In genomic region chr9:122212473-122213004, GRCh38 we compare ENCODE assay signal across 23 cellular contexts. TPM values are rescaled to one million over a fixed set of nuclear protein-coding genes. Genes with fewer than 3 reads are reported as not detected.
DNase-seq lines count a peak whose midpoint lies in the region; ATAC-seq and TF ChIP-seq lines count a peak whose summit lies in the region.
"Had no signal": no experiment of that assay in that cellular context is flagged by ENCODE, and none has a peak within 500 bp of the region (broad histone marks: within the 10 kb centered on the region; RNA-seq: fewer than 3 reads in every experiment).

No MANE protein-coding gene starts in this region.

- no peaks in the 10 kb centered on the region for H4K20me1 ChIP-seq in GM23338 (replicated peaks; ENCODE audit: insufficient read depth)
- no peaks in the 10 kb centered on the region for H4K20me1 ChIP-seq in SK-N-SH (ENCODE audit: insufficient read depth)

- TF ChIP-seq POLR2A in body of pancreas (IDR thresholded peaks at IDR 0.05): no peak

- H3K79me2 ChIP-seq in GM23338 (replicated peaks; ENCODE audit: insufficient read depth) (no peaks in the 10 kb centered on the region), SK-N-SH (ENCODE audit: insufficient read depth) (no peaks in the 10 kb centered on the region)
- H3K79me2 ChIP-seq: hepatocyte had no signal

- H3K36me3 Mint-ChIP-seq in T-helper 2 cell treated with Interferon-gamma antibody and Interleukin-4, amounts not matched to agents 5 μg/mL and 100 μg/mL, for 36 hours (ENCODE audit: low read depth): no peaks in the 10 kb centered on the region
- H3K36me3 Mint-ChIP-seq in GM23338 (ENCODE audit: low read depth): no peaks in the 10 kb centered on the region; the same call in 2 of the 3 replicates
- H3K36me3 Mint-ChIP-seq in activated naive CD8-positive, alpha-beta T cell treated with anti-CD3 and anti-CD28 coated beads, Interleukin-2, amount 10 ng/mL, durations not matched to agents 7 days and 5 days: no peaks in the 10 kb centered on the region
- no peaks in the 10 kb centered on the region for H3K36me3 Mint-ChIP-seq in nephron progenitor cell (ENCODE audit: low read depth)
- H3K36me3 Mint-ChIP-seq in mesothelial cell of epicardium: no peaks in the 10 kb centered on the region

- H3K36me3 ChIP-seq in GM23338 (ENCODE audit: insufficient read depth): no peaks in the 10 kb centered on the region
- no peaks in the 10 kb centered on the region for H3K36me3 ChIP-seq in SK-N-SH (replicated peaks in 1 of 2; ENCODE audit: control insufficient read depth in 1 of 2, insufficient read depth in 2 of 2, low read length in 1 of 2)
- no peaks in the 10 kb centered on the region for H3K36me3 ChIP-seq in body of pancreas (replicated peaks in 1 of 2; ENCODE audit: insufficient read depth in 1 of 2, low read depth in 2 of 2)

- H2AFZ ChIP-seq in GM23338: no peak overlapping the region
- H2AFZ ChIP-seq in SK-N-SH (ENCODE audit: low read depth): no peak overlapping the region
- H2AFZ ChIP-seq: hepatocyte had no signal

- DNase-seq in T-helper 2 cell treated with Interferon-gamma antibody and Interleukin-4, amounts not matched to agents 5 μg/mL and 100 μg/mL, for 36 hours (ENCODE audit: low spot score): no peak
- DNase-seq in T-helper 2 cell: no peak
- DNase-seq in GM23338 (ENCODE audit: low spot score): no peak
- DNase-seq in activated naive CD8-positive, alpha-beta T cell treated with anti-CD3 and anti-CD28 coated beads, Interleukin-2, amount 10 ng/mL, durations not matched to agents 7 days and 5 days: no peak
- no peak for DNase-seq in nephron progenitor cell
- no peak for DNase-seq in SK-N-SH
- no peak for DNase-seq in body of pancreas
- DNase-seq in mesothelial cell of epicardium (ENCODE audit: low spot score in 2 of 2, unreplicated experiment in 2 of 2): no peak
- DNase-seq: activated CD4-positive, CD25-positive, alpha-beta regulatory T cell treated with anti-CD3 and anti-CD28 coated beads, Interleukin-2, amount 50 U/mL, for 72 hours; amniotic stem cell; effector memory CD4-positive, alpha-beta T cell; Kasumi-1; NCI-H2171 treated with DMSO at 0.1 percent for 48 hours; retina; RPMI8226; stimulated activated CD4-positive, alpha-beta T cell treated with anti-CD3 and anti-CD28 coated beads, Interleukin-15, amount 100 ng/mL, for 24 hours; stimulated activated naive CD4-positive, alpha-beta T cell treated with Interleukin-2 at 50 U/mL for 16 hours had no signal

- H3K27me3 ChIP-seq in GM23338 (ENCODE audit: insufficient read depth): peaks cover 68% of the 10 kb centered on the region
- H3K27me3 ChIP-seq in SK-N-SH (ENCODE audit: insufficient read depth): peaks cover 85% of the 10 kb centered on the region
- H3K27me3 ChIP-seq in body of pancreas: peaks cover 0 to 11% of the 10 kb centered on the region in 2 donors

- H3K9me3 ChIP-seq in SK-N-SH: no peaks in the 10 kb centered on the region
- H3K9me3 ChIP-seq in body of pancreas: no peaks in the 10 kb centered on the region

- no peaks in the 10 kb centered on the region for H3K9me3 Mint-ChIP-seq in T-helper 2 cell treated with Interferon-gamma antibody and Interleukin-4, amounts not matched to agents 5 μg/mL and 100 μg/mL, for 36 hours
- no peaks in the 10 kb centered on the region; the same call in none of the 3 replicates for H3K9me3 Mint-ChIP-seq in GM23338
- H3K9me3 Mint-ChIP-seq in activated naive CD8-positive, alpha-beta T cell treated with anti-CD3 and anti-CD28 coated beads, Interleukin-2, amount 10 ng/mL, durations not matched to agents 7 days and 5 days: no peaks in the 10 kb centered on the region
- peaks cover 7% of the 10 kb centered on the region for H3K9me3 Mint-ChIP-seq in nephron progenitor cell
- H3K9me3 Mint-ChIP-seq in mesothelial cell of epicardium: no peaks in the 10 kb centered on the region
- H3K9me3 Mint-ChIP-seq: neural crest cell had no signal

- no peak for TF ChIP-seq RAD21 in SK-N-SH (IDR thresholded peaks at IDR 0.05; ENCODE audit: low read length)

- no peak for TF ChIP-seq EP300 in SK-N-SH (IDR thresholded peaks at IDR 0.05; ENCODE audit: borderline replicate concordance in 1 of 2, low read depth in 1 of 2, low read length in 1 of 2)

- H3K4me3 ChIP-seq in GM23338 (no peak overlapping the region), SK-N-SH (ENCODE audit: low read depth in 2 of 2, low read length in 1 of 2) (no peak overlapping the region), body of pancreas (no peak overlapping the region)
- H3K4me3 ChIP-seq: hepatocyte had no signal

- CTCF ChIA-PET in SK-N-SH (lab: Yijun Ruan, JAX): no interaction called here

- ATAC-seq in GM23338 (no peak), body of pancreas (no peak)
- no peak for ATAC-seq in activated naive CD8-positive, alpha-beta T cell treated with anti-CD3 and anti-CD28 coated beads, Interleukin-2, amount 10 ng/mL, durations not matched to agents 7 days and 5 days (ENCODE audit: low read depth)
- ATAC-seq: HCT116 had no signal

- WGBS in SK-N-SH (ENCODE audit: low lambda C conversion rate): 81% methylated on average over 7 of the region's 7 CpGs
- 60 to 80% methylated on average over 7 of the region's 7 CpGs for whole genome bisulfite sequencing in body of pancreas, 2 donors

- peaks cover 13% of the 10 kb centered on the region for H3K4me1 ChIP-seq in GM23338 (ENCODE audit: insufficient read depth)
- H3K4me1 ChIP-seq in SK-N-SH (ENCODE audit: control insufficient read depth in 1 of 2, insufficient read depth in 2 of 2, low read depth in 1 of 2, low read length in 1 of 2): peaks cover 0 to 9% of the 10 kb centered on the region in 2 experiments; a peak in 2 of 4 replicates
- H3K4me1 ChIP-seq in body of pancreas: peaks cover 15% of the 10 kb centered on the region

- POLR2A ChIA-PET in activated naive CD8-positive, alpha-beta T cell treated with anti-CD3 and anti-CD28 coated beads, Interleukin-2, amount 10 ng/mL, durations not matched to agents 7 days and 5 days (lab: Charles Lee): no interaction called here
- POLR2A ChIA-PET in SK-N-SH (lab: Yijun Ruan, JAX): no interaction called here

- no peak for TF ChIP-seq CTCF in GM23338 (conservative IDR thresholded peaks at IDR 0.05; ENCODE audit: low read depth in 2 of 2)
- TF ChIP-seq CTCF in nephron progenitor cell (IDR thresholded peaks at IDR 0.05): no peak
- no peak for TF ChIP-seq CTCF in SK-N-SH (IDR thresholded peaks at IDR 0.05)
- no peak for TF ChIP-seq CTCF in body of pancreas (IDR thresholded peaks at IDR 0.05)
- no peak for TF ChIP-seq CTCF in mesothelial cell of epicardium (IDR thresholded peaks at IDR 0.05; ENCODE audit: unreplicated experiment)

- H3K4me2 ChIP-seq in GM23338: no peak overlapping the region
- no peak overlapping the region for H3K4me2 ChIP-seq in SK-N-SH

- peaks cover 3% of the 10 kb centered on the region; the same call in 1 of the 2 replicates for H3K9me2 ChIP-seq in GM23338 (ENCODE audit: insufficient read depth)
- H3K9me2 ChIP-seq in SK-N-SH: no peaks in the 10 kb centered on the region

- no peak overlapping the region for H3K27ac ChIP-seq in GM23338 (ENCODE audit: low read depth)
- no peak overlapping the region for H3K27ac ChIP-seq in SK-N-SH (ENCODE audit: low read depth in 2 of 2, low read length in 1 of 2)
- H3K27ac ChIP-seq in body of pancreas: no peak overlapping the region
- H3K27ac ChIP-seq: hepatocyte had no signal

- no peak overlapping the region for H3K9ac ChIP-seq in SK-N-SH

- H3K27me3 Mint-ChIP-seq in T-helper 2 cell treated with Interferon-gamma antibody and Interleukin-4, amounts not matched to agents 5 μg/mL and 100 μg/mL, for 36 hours (ENCODE audit: low read depth): peaks cover 50% of the 10 kb centered on the region
- peaks cover 67% of the 10 kb centered on the region for H3K27me3 Mint-ChIP-seq in GM23338 (ENCODE audit: insufficient read depth, low read depth, poor library complexity)
- peaks cover 60% of the 10 kb centered on the region for H3K27me3 Mint-ChIP-seq in activated naive CD8-positive, alpha-beta T cell treated with anti-CD3 and anti-CD28 coated beads, Interleukin-2, amount 10 ng/mL, durations not matched to agents 7 days and 5 days
- H3K27me3 Mint-ChIP-seq in nephron progenitor cell (ENCODE audit: low read depth, poor library complexity): no peaks in the 10 kb centered on the region
- peaks cover 97% of the 10 kb centered on the region for H3K27me3 Mint-ChIP-seq in mesothelial cell of epicardium (ENCODE audit: low read depth)

- peak overlapping the region; percentile 55 for H3K4me3 Mint-ChIP-seq in T-helper 2 cell treated with Interferon-gamma antibody and Interleukin-4, amounts not matched to agents 5 μg/mL and 100 μg/mL, for 36 hours
- H3K4me3 Mint-ChIP-seq in GM23338 (peak overlapping the region; percentile 55; the same call in 2 of the 3 replicates), nephron progenitor cell (peak overlapping the region; percentile 35), mesothelial cell of epicardium (no peak overlapping the region)
- peak overlapping the region; percentile 44 for H3K4me3 Mint-ChIP-seq in activated naive CD8-positive, alpha-beta T cell treated with anti-CD3 and anti-CD28 coated beads, Interleukin-2, amount 10 ng/mL, durations not matched to agents 7 days and 5 days

- peaks cover 20% of the 10 kb centered on the region for H3F3A ChIP-seq in GM23338 (replicated peaks; ENCODE audit: low read depth)
- peaks cover 4% of the 10 kb centered on the region for H3F3A ChIP-seq in SK-N-SH (replicated peaks; ENCODE audit: insufficient read depth)

- H3K4me1 Mint-ChIP-seq in T-helper 2 cell treated with Interferon-gamma antibody and Interleukin-4, amounts not matched to agents 5 μg/mL and 100 μg/mL, for 36 hours (ENCODE audit: low read depth): peaks cover 6% of the 10 kb centered on the region
- peaks cover 12% of the 10 kb centered on the region for H3K4me1 Mint-ChIP-seq in GM23338
- H3K4me1 Mint-ChIP-seq in activated naive CD8-positive, alpha-beta T cell treated with anti-CD3 and anti-CD28 coated beads, Interleukin-2, amount 10 ng/mL, durations not matched to agents 7 days and 5 days: peaks cover 4% of the 10 kb centered on the region
- peaks cover 9% of the 10 kb centered on the region for H3K4me1 Mint-ChIP-seq in nephron progenitor cell
- peaks cover 8% of the 10 kb centered on the region for H3K4me1 Mint-ChIP-seq in mesothelial cell of epicardium
- H3K4me1 Mint-ChIP-seq: neural crest cell had no signal

- H3K27ac Mint-ChIP-seq in T-helper 2 cell treated with Interferon-gamma antibody and Interleukin-4, amounts not matched to agents 5 μg/mL and 100 μg/mL, for 36 hours: no peak overlapping the region
- H3K27ac Mint-ChIP-seq in GM23338 (no peak overlapping the region), nephron progenitor cell (no peak overlapping the region), mesothelial cell of epicardium (no peak overlapping the region)
- H3K27ac Mint-ChIP-seq in activated naive CD8-positive, alpha-beta T cell treated with anti-CD3 and anti-CD28 coated beads, Interleukin-2, amount 10 ng/mL, durations not matched to agents 7 days and 5 days: no peak overlapping the region

- intact Hi-C loops in body of pancreas (cut with DNase I): no loop called here

RNA-seq across cellular contexts. Expression of gene LHX6, which starts 16.2 kb away (rescaled TPM):
- total RNA-seq in GM23338 (2014; rRNA removed; shearing (Covaris generic)): 1.0 and 1.3 TPM in 2 replicates
- polyA plus RNA-seq in GM23338 (2016; fragmentation: Nextera tagmentation; extraction: Ambion mirVana) (1.2 and 1.3 TPM in 2 replicates), SK-N-SH (2012; rRNA removed) (0.02 TPM in 1 of 2 replicates, not detected in the other)
- total RNA-seq in activated naive CD8-positive, alpha-beta T cell treated with anti-CD3 and anti-CD28 coated beads, Interleukin-2, amount 10 ng/mL, durations not matched to agents 7 days and 5 days: not detected
- polyA plus RNA-seq in SK-N-SH (2012; cell fraction: cytosol; rRNA removed): 0.01 and 0.04 TPM in 2 replicates
- polyA plus RNA-seq in SK-N-SH (2012; cell fraction: nucleus; rRNA removed): 0.05 TPM in 1 of 2 replicates, not detected in the other
- total RNA-seq in body of pancreas (1 to 10 TPM in 1 of 2 donors, not detected in 1; 2.9 TPM), mesothelial cell of epicardium (0.09 TPM in 1 of 3 replicates, not detected in the others)
- total RNA-seq: T-helper 2 cell treated with Interferon-gamma antibody and Interleukin-4, amounts not matched to agents 100 ng/mL and 5 ng/mL, for 36 hours had no signal

RNA-seq across cellular contexts. Expression of gene RBM18, which starts 52.1 kb away (rescaled TPM):
- 9.3 and 9.9 TPM in 2 replicates for total RNA-seq in GM23338 (2014; rRNA removed; shearing (Covaris generic))
- polyA plus RNA-seq in GM23338 (2016; fragmentation: Nextera tagmentation; extraction: Ambion mirVana) (23.2 and 25.5 TPM in 2 replicates), SK-N-SH (2012; rRNA removed) (8.2 and 13.1 TPM in 2 replicates)
- total RNA-seq in activated naive CD8-positive, alpha-beta T cell treated with anti-CD3 and anti-CD28 coated beads, Interleukin-2, amount 10 ng/mL, durations not matched to agents 7 days and 5 days: 10 to 100 TPM; 20.9 to 23.4 TPM
- polyA plus RNA-seq in SK-N-SH (2012; cell fraction: cytosol; rRNA removed): 13.6 and 16.6 TPM in 2 replicates
- polyA plus RNA-seq in SK-N-SH (2012; cell fraction: nucleus; rRNA removed): 4.1 and 8.3 TPM in 2 replicates
- total RNA-seq in body of pancreas (1 to 10 TPM; 4.6 to 5.4 TPM), mesothelial cell of epicardium (16.7 to 22.1 TPM (median 20.5 TPM) in 3 replicates)

RNA-seq across cellular contexts. Expression of gene MRRF, which starts 52.1 kb away (rescaled TPM):
- 31.5 and 32.7 TPM in 2 replicates for total RNA-seq in GM23338 (2014; rRNA removed; shearing (Covaris generic))
- polyA plus RNA-seq in GM23338 (2016; fragmentation: Nextera tagmentation; extraction: Ambion mirVana) (25.1 and 27.8 TPM in 2 replicates), SK-N-SH (2012; rRNA removed) (35.1 and 50.6 TPM in 2 replicates)
- 10 to 100 TPM; 28.4 to 29.0 TPM for total RNA-seq in activated naive CD8-positive, alpha-beta T cell treated with anti-CD3 and anti-CD28 coated beads, Interleukin-2, amount 10 ng/mL, durations not matched to agents 7 days and 5 days
- polyA plus RNA-seq in SK-N-SH (2012; cell fraction: cytosol; rRNA removed): 38.8 and 39.2 TPM in 2 replicates
- polyA plus RNA-seq in SK-N-SH (2012; cell fraction: nucleus; rRNA removed): 38.8 and 91.9 TPM in 2 replicates
- total RNA-seq in body of pancreas (10 to 100 TPM; 11.9 to 13.5 TPM), mesothelial cell of epicardium (38.7 to 39.9 TPM (median 39.2 TPM) in 3 replicates)

RNA-seq across cellular contexts. Expression of gene MORN5, which starts 52.8 kb away (rescaled TPM):
- not detected in 2 replicates for total RNA-seq in GM23338 (2014; rRNA removed; shearing (Covaris generic))
- not detected in 2 replicates for polyA plus RNA-seq in GM23338 (2016; fragmentation: Nextera tagmentation; extraction: Ambion mirVana)
- total RNA-seq in activated naive CD8-positive, alpha-beta T cell treated with anti-CD3 and anti-CD28 coated beads, Interleukin-2, amount 10 ng/mL, durations not matched to agents 7 days and 5 days: not detected
- polyA plus RNA-seq in SK-N-SH (2012; rRNA removed): not detected in 2 replicates
- 0.06 and 0.09 TPM in 2 replicates for polyA plus RNA-seq in SK-N-SH (2012; cell fraction: cytosol; rRNA removed)
- 0.11 and 0.16 TPM in 2 replicates for polyA plus RNA-seq in SK-N-SH (2012; cell fraction: nucleus; rRNA removed)
- not detected for total RNA-seq in body of pancreas
- total RNA-seq in mesothelial cell of epicardium: not detected in 3 replicates
- total RNA-seq: hepatocyte; lung microvascular endothelial cell; neural crest cell; T-helper 2 cell treated with Interferon-gamma antibody and Interleukin-4, amounts not matched to agents 100 ng/mL and 5 ng/mL, for 36 hours had no signal
- polyA plus RNA-seq: keratinocyte had no signal

RNA-seq across cellular contexts. Expression of gene NDUFA8, which starts 53.0 kb away (rescaled TPM):
- 36.6 and 39.7 TPM in 2 replicates for total RNA-seq in GM23338 (2014; rRNA removed; shearing (Covaris generic))
- polyA plus RNA-seq in GM23338 (2016; fragmentation: Nextera tagmentation; extraction: Ambion mirVana) (139 and 144 TPM in 2 replicates), SK-N-SH (2012; rRNA removed) (97.4 and 116 TPM in 2 replicates)
- total RNA-seq in activated naive CD8-positive, alpha-beta T cell treated with anti-CD3 and anti-CD28 coated beads, Interleukin-2, amount 10 ng/mL, durations not matched to agents 7 days and 5 days: 10 to 100 TPM; 32.5 to 36.7 TPM
- 129 and 149 TPM in 2 replicates for polyA plus RNA-seq in SK-N-SH (2012; cell fraction: cytosol; rRNA removed)
- 34.0 and 34.2 TPM in 2 replicates for polyA plus RNA-seq in SK-N-SH (2012; cell fraction: nucleus; rRNA removed)
- total RNA-seq in body of pancreas (10 to 100 TPM; 11.9 to 16.9 TPM), mesothelial cell of epicardium (37.1 to 38.8 TPM (median 37.7 TPM) in 3 replicates)
